In genomic region chr12:120997448-120997847, GRCh38 we compare ENCODE assay signal across 29 cellular contexts. TPM values are rescaled to one million over a fixed set of nuclear protein-coding genes. Genes with fewer than 3 reads are reported as not detected.
"Had no signal": no experiment of that assay in that cellular context is flagged by ENCODE, and none has a peak within 500 bp of the region (broad histone marks: within the 10 kb centered on the region; RNA-seq: fewer than 3 reads in every experiment).

No MANE protein-coding gene starts in this region.

- H3K27me3 ChIP-seq: colonic mucosa, right atrium auricular region, transverse colon, upper lobe of right lung, vagina had no signal

- H3K4me3 Mint-ChIP-seq: dendritic cell treated with granulocyte-macrophage colony-stimulating factor and Interleukin-4, amounts not matched to agents 40 ng/mL and 50 ng/mL, for 4 days; endodermal cell; naive thymus-derived CD8-positive, alpha-beta T cell; stimulated activated naive CD8-positive, alpha-beta T cell treated with anti-CD3 and anti-CD28 coated beads, Interleukin-15, amount 100 ng/mL, for 72 hours had no signal

- H3K27ac ChIP-seq: colonic mucosa, epithelial cell of prostate, gastrocnemius medialis, prostate gland, right atrium auricular region, skin epidermis, suprapubic skin, transverse colon, upper lobe of right lung, vagina had no signal

- H3K27ac Mint-ChIP-seq: dendritic cell treated with granulocyte-macrophage colony-stimulating factor and Interleukin-4, amounts not matched to agents 40 ng/mL and 50 ng/mL, for 4 days; endodermal cell; stimulated activated naive CD8-positive, alpha-beta T cell treated with anti-CD3 and anti-CD28 coated beads, Interleukin-15, amount 100 ng/mL, for 72 hours had no signal

- H3K4me3 ChIP-seq: colonic mucosa, gastrocnemius medialis, prostate gland, right atrium auricular region, skin epidermis, suprapubic skin, transverse colon, upper lobe of right lung, vagina had no signal

- DNase-seq: colonic mucosa; effector CD8-positive, alpha-beta T cell; endodermal cell; foreskin fibroblast; gastrocnemius medialis; head of caudate nucleus; kidney; naive thymus-derived CD8-positive, alpha-beta T cell; stimulated activated CD4-positive, alpha-beta T cell treated with anti-CD3 and anti-CD28 coated beads, Interleukin-15, amount 100 ng/mL, for 24 hours; stimulated activated CD4-positive, alpha-beta T cell treated with anti-CD3 and anti-CD28 coated beads, Interleukin-2, amount 100 ng/mL, for 48 hours; stimulated activated naive CD4-positive, alpha-beta T cell; stimulated activated naive CD8-positive, alpha-beta T cell treated with anti-CD3 and anti-CD28 coated beads, Interleukin-15, amount 100 ng/mL, for 72 hours; transverse colon; upper lobe of right lung had no signal

- H3K9me3 Mint-ChIP-seq: dendritic cell treated with granulocyte-macrophage colony-stimulating factor and Interleukin-4, amounts not matched to agents 40 ng/mL and 50 ng/mL, for 4 days; endodermal cell had no signal

- H3K36me3 ChIP-seq: colonic mucosa, prostate gland, right atrium auricular region, transverse colon, vagina had no signal

- H3K4me1 ChIP-seq: colonic mucosa, gastrocnemius medialis, prostate gland, suprapubic skin, transverse colon, upper lobe of right lung had no signal

- H3K9me3 ChIP-seq: colonic mucosa, gastrocnemius medialis, prostate gland, right atrium auricular region, suprapubic skin, transverse colon, upper lobe of right lung, vagina had no signal

- ATAC-seq: esophagus mucosa; gastrocnemius medialis; left lobe of liver; naive thymus-derived CD8-positive, alpha-beta T cell; stimulated activated naive CD8-positive, alpha-beta T cell treated with anti-CD3 and anti-CD28 coated beads, Interleukin-15, amount 100 ng/mL, for 72 hours; upper lobe of right lung had no signal

RNA-seq across cellular contexts. Expression of gene HNF1A, which starts 19.1 kb away (rescaled TPM):
- total RNA-seq: cerebellum; esophagus mucosa; glomerular endothelial cell; mesenteric fat pad; myocyte; naive thymus-derived CD8-positive, alpha-beta T cell; osteocyte; right atrium auricular region; upper lobe of right lung; vagina had no signal
- polyA plus RNA-seq: naive thymus-derived CD8-positive, alpha-beta T cell; neural cell had no signal

RNA-seq across cellular contexts. Expression of gene OASL, which starts 41.6 kb away (rescaled TPM):
- total RNA-seq: endodermal cell had no signal
